In the genomic region with DNA sequence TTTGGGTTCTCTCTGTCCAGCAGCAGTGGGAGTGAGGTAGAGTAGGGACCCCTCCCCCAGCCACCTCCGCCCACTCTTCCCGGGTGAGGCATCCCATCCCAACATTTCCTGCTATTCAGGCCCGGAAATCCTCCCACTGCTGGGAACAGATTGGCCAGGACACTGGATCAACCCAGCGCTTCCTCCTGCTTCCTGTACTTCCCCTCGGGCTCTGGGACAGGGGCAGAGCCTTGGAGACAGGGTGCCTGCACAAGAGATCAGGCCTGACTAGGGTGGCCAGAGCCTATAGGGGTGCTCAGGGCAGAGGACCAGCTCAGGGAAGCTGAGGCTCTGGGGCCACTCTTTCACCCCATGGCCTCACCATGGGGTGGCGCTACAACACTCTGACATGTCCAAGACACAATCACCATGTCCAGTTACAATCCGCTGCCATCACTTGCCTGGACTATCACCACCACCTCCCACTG, we compare ENCODE assay signal across 1 cellular context.
TF ChIP-seq lines count a peak whose summit lies in the region.

No MANE protein-coding gene starts in this region.

TF ChIP-seq in H1, 55 proteins besides CTCF, POLR2A, EP300 and RAD21:
- TF ChIP-seq CREB1 (IDR thresholded peaks at IDR 0.05): 0 out of 2 replicates have a peak, but pooled peaks have one; percentile 18
- no peak for TF ChIP-seq SP4 (IDR thresholded peaks at IDR 0.05; ENCODE audit: low read length)
- peak; percentile 80; the same call in 1 of the 2 replicates for TF ChIP-seq EGR1 (IDR thresholded peaks at IDR 0.05; ENCODE audit: borderline replicate concordance, low read depth, low read length)
- no peak for TF ChIP-seq POU5F1 (IDR thresholded peaks at IDR 0.05; ENCODE audit: low read depth, low read length)
- no peak for TF ChIP-seq GTF2F1 (IDR thresholded peaks at IDR 0.05; ENCODE audit: borderline replicate concordance, low read depth, low read length)
- no peak for TF ChIP-seq POLR2AphosphoS5 (IDR thresholded peaks at IDR 0.05; ENCODE audit: low read depth, low read length)
- TF ChIP-seq, protein P1, sequence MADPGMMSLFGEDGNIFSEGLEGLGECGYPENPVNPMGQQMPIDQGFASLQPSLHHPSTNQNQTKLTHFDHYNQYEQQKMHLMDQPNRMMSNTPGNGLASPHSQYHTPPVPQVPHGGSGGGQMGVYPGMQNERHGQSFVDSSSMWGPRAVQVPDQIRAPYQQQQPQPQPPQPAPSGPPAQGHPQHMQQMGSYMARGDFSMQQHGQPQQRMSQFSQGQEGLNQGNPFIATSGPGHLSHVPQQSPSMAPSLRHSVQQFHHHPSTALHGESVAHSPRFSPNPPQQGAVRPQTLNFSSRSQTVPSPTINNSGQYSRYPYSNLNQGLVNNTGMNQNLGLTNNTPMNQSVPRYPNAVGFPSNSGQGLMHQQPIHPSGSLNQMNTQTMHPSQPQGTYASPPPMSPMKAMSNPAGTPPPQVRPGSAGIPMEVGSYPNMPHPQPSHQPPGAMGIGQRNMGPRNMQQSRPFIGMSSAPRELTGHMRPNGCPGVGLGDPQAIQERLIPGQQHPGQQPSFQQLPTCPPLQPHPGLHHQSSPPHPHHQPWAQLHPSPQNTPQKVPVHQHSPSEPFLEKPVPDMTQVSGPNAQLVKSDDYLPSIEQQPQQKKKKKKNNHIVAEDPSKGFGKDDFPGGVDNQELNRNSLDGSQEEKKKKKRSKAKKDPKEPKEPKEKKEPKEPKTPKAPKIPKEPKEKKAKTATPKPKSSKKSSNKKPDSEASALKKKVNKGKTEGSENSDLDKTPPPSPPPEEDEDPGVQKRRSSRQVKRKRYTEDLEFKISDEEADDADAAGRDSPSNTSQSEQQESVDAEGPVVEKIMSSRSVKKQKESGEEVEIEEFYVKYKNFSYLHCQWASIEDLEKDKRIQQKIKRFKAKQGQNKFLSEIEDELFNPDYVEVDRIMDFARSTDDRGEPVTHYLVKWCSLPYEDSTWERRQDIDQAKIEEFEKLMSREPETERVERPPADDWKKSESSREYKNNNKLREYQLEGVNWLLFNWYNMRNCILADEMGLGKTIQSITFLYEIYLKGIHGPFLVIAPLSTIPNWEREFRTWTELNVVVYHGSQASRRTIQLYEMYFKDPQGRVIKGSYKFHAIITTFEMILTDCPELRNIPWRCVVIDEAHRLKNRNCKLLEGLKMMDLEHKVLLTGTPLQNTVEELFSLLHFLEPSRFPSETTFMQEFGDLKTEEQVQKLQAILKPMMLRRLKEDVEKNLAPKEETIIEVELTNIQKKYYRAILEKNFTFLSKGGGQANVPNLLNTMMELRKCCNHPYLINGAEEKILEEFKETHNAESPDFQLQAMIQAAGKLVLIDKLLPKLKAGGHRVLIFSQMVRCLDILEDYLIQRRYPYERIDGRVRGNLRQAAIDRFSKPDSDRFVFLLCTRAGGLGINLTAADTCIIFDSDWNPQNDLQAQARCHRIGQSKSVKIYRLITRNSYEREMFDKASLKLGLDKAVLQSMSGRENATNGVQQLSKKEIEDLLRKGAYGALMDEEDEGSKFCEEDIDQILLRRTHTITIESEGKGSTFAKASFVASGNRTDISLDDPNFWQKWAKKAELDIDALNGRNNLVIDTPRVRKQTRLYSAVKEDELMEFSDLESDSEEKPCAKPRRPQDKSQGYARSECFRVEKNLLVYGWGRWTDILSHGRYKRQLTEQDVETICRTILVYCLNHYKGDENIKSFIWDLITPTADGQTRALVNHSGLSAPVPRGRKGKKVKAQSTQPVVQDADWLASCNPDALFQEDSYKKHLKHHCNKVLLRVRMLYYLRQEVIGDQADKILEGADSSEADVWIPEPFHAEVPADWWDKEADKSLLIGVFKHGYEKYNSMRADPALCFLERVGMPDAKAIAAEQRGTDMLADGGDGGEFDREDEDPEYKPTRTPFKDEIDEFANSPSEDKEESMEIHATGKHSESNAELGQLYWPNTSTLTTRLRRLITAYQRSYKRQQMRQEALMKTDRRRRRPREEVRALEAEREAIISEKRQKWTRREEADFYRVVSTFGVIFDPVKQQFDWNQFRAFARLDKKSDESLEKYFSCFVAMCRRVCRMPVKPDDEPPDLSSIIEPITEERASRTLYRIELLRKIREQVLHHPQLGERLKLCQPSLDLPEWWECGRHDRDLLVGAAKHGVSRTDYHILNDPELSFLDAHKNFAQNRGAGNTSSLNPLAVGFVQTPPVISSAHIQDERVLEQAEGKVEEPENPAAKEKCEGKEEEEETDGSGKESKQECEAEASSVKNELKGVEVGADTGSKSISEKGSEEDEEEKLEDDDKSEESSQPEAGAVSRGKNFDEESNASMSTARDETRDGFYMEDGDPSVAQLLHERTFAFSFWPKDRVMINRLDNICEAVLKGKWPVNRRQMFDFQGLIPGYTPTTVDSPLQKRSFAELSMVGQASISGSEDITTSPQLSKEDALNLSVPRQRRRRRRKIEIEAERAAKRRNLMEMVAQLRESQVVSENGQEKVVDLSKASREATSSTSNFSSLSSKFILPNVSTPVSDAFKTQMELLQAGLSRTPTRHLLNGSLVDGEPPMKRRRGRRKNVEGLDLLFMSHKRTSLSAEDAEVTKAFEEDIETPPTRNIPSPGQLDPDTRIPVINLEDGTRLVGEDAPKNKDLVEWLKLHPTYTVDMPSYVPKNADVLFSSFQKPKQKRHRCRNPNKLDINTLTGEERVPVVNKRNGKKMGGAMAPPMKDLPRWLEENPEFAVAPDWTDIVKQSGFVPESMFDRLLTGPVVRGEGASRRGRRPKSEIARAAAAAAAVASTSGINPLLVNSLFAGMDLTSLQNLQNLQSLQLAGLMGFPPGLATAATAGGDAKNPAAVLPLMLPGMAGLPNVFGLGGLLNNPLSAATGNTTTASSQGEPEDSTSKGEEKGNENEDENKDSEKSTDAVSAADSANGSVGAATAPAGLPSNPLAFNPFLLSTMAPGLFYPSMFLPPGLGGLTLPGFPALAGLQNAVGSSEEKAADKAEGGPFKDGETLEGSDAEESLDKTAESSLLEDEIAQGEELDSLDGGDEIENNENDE (IDR thresholded peaks at IDR 0.05; ENCODE audit: insufficient replicate concordance, low read length): no peak
- TF ChIP-seq ASH2L (IDR thresholded peaks at IDR 0.05; ENCODE audit: low read length): peak; percentile 28
- TF ChIP-seq YY1 (IDR thresholded peaks at IDR 0.05; ENCODE audit: low read depth, low read length): no peak
- TF ChIP-seq NRF1 (IDR thresholded peaks at IDR 0.05; ENCODE audit: low read depth, low read length): no peak
